8 cellular contexts compared by ENCODE assay signal in the genomic region with DNA sequence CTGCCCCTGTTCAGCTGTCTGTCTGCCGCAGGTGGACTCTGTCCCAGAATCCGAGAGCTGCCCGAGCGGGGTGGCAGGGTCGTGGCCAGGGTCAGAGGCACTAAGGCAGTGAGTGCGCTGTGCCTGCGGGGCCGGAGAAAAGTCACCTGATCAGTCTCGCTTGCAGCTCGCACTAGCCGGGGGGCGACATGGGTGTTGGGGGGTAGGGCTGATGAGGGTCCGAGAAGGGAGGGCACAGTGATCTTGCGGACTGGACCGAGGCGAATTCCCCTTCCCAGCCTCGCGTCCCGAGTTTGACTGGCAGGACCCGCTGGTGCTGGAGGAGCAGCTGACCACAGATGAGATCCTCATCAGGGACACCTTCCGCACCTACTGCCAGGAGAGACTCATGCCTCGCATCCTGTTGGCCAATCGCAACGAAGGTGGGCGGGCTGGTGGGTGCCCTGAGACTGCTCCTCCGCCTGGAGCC. TPM values are rescaled to one million over a fixed set of nuclear protein-coding genes. Genes with fewer than 3 reads are reported as not detected.
A peak's percentile ranks its signal among the peaks of the same experiment; 100 is the strongest.
DNase-seq lines count a peak whose midpoint lies in the region; ATAC-seq and TF ChIP-seq lines count a peak whose summit lies in the region.

No MANE protein-coding gene starts in this region.

- in situ Hi-C loops in brain microvascular endothelial cell (cut with HindIII; ENCODE audit: low pct_ligation_motif_present, low sequenced_read_pairs) = no loop called here

- H3K27me3 ChIP-seq in right atrium auricular region = no peaks in the 10 kb centered on the region
- H3K27me3 ChIP-seq in brain microvascular endothelial cell (replicated peaks) = peaks cover 4% of the 10 kb centered on the region

- ATAC-seq in Right ventricle myocardium superior (ENCODE audit: poor library complexity) = no peak
- no peak for ATAC-seq in GM18907 (IDR thresholded peaks at IDR 0.05; ENCODE audit: unreplicated experiment)

- H3K36me3 ChIP-seq in right atrium auricular region = peaks cover 4% of the 10 kb centered on the region
- H3K36me3 ChIP-seq in brain microvascular endothelial cell (replicated peaks) = no peaks in the 10 kb centered on the region
- H3K36me3 ChIP-seq in mesodermal cell (ENCODE audit: control insufficient read depth, insufficient read depth, low read length) = peaks cover 12% of the 10 kb centered on the region

- TF ChIP-seq CTCF in right atrium auricular region (IDR thresholded peaks at IDR 0.05) (no peak), brain microvascular endothelial cell (IDR thresholded peaks at IDR 0.05; ENCODE audit: low read depth, low read length, missing control alignments) (no peak)

- peak overlapping the region in 1 of 2 donors; percentile 75 for H3K27ac ChIP-seq in right atrium auricular region
- no peak overlapping the region for H3K27ac ChIP-seq in brain microvascular endothelial cell
- no peak overlapping the region for H3K27ac ChIP-seq in mesodermal cell (ENCODE audit: low read depth, low read length, severe bottlenecking)

- DNase-seq in right atrium auricular region (ENCODE audit: low spot score) = no peak
- no peak for DNase-seq in Right ventricle myocardium superior
- DNase-seq in brain microvascular endothelial cell = no peak
- DNase-seq in ecto neural progenitor cell (ENCODE audit: low spot score) = no peak
- DNase-seq in activated CD4-positive, CD25-positive, alpha-beta regulatory T cell (lab: John Stamatoyannopoulos, UW) = no peak
- DNase-seq in NAMALWA (ENCODE audit: low spot score) = no peak

- WGBS in mesodermal cell (ENCODE audit: insufficient coverage in 2 of 2), 2 experiments = 9 to 10% methylated on average over 23 to 25 of the region's 26 CpGs

- H3K4me3 ChIP-seq in right atrium auricular region (peak overlapping the region; percentile 50 to 91), brain microvascular endothelial cell (ENCODE audit: low read depth, low read length) (peak overlapping the region; percentile 89), mesodermal cell (ENCODE audit: extremely low read depth, insufficient read depth, low read length, poor library complexity, severe bottlenecking) (peak overlapping the region; percentile 59)

- H3K4me1 ChIP-seq in right atrium auricular region = peaks cover 0 to 17% of the 10 kb centered on the region in 2 donors
- no peaks in the 10 kb centered on the region for H3K4me1 ChIP-seq in mesodermal cell (ENCODE audit: control insufficient read depth, insufficient read depth, low read length, poor library complexity, severe bottlenecking)

- intact Hi-C loops in Right ventricle myocardium superior (cut with DNase I) = no loop called here

- H3K9me3 ChIP-seq in right atrium auricular region (no peaks in the 10 kb centered on the region), mesodermal cell (ENCODE audit: control insufficient read depth, low read length) (no peaks in the 10 kb centered on the region)

RNA-seq across cellular contexts. Expression of a gene that starts 0.6 kb away (rescaled TPM):
- total RNA-seq in right atrium auricular region (10 to 100 TPM; 28.4 to 58.3 TPM), Right ventricle myocardium superior (39.5 TPM)
- polyA plus RNA-seq in mesodermal cell (2013, experiment 1 of 2) = 21.0 TPM
- polyA plus RNA-seq in mesodermal cell (2013, experiment 2 of 2) = 17.6 TPM

RNA-seq across cellular contexts. Expression of a gene that starts 4.6 kb away (rescaled TPM):
- total RNA-seq in right atrium auricular region (under 1 TPM in 1 of 2 donors, not detected in 1; 0.26 TPM), Right ventricle myocardium superior (not detected)
- polyA plus RNA-seq in mesodermal cell (2013, experiment 1 of 2) = 1.2 TPM
- 0.86 TPM for polyA plus RNA-seq in mesodermal cell (2013, experiment 2 of 2)

RNA-seq across cellular contexts. Expression of a gene that starts 10.3 kb away (rescaled TPM):
- total RNA-seq in right atrium auricular region (10 to 100 TPM; 24.2 to 24.9 TPM), Right ventricle myocardium superior (16.9 TPM)
- 28.8 TPM for polyA plus RNA-seq in mesodermal cell (2013, experiment 1 of 2)
- polyA plus RNA-seq in mesodermal cell (2013, experiment 2 of 2) = 26.5 TPM

RNA-seq across cellular contexts. Expression of a gene that starts 27.5 kb away (rescaled TPM):
- total RNA-seq in right atrium auricular region = not detected
- total RNA-seq in Right ventricle myocardium superior = not detected
- 1.8 TPM for polyA plus RNA-seq in mesodermal cell (2013, experiment 1 of 2)
- 1.2 TPM for polyA plus RNA-seq in mesodermal cell (2013, experiment 2 of 2)

RNA-seq across cellular contexts. Expression of a gene that starts 41.9 kb away (rescaled TPM):
- total RNA-seq in right atrium auricular region (10 to 100 TPM; 36.4 TPM), Right ventricle myocardium superior (34.6 TPM)
- 44.3 TPM for polyA plus RNA-seq in mesodermal cell (2013, experiment 1 of 2)
- polyA plus RNA-seq in mesodermal cell (2013, experiment 2 of 2) = 37.4 TPM
